Comparison of ENCODE assay signal across 30 cellular contexts in the genomic region with DNA sequence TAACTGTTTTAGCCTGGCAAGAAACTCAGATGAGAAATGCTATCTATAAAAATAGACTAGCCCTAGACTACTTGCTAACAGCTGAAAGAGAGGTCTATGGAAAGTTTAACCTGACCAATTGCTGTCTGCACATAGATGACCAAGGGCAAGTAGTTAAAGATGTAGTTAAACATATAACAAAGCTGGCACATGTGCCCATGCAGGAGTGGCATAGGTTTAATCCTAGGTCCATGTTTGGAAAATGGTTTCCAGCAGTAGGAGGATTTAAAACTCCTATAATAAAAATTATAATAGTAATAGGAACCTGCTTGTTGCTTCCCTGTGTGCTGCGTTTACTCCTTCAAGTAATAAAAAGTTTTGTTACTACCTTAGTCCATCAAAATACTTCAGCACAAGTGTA. TPM values are rescaled to one million over a fixed set of nuclear protein-coding genes. Genes with fewer than 3 reads are reported as not detected.
"Had no signal": no experiment of that assay in that cellular context is flagged by ENCODE, and none has a peak within 500 bp of the region (broad histone marks: within the 10 kb centered on the region; RNA-seq: fewer than 3 reads in every experiment).

No MANE protein-coding gene starts in this region.

- H3K36me3 Mint-ChIP-seq: activated naive CD4-positive, alpha-beta T cell treated with anti-CD3 and anti-CD28 coated beads, Interleukin-2, amount 10 ng/mL, durations not matched to agents 7 days and 5 days; activated naive CD4-positive, alpha-beta T cell treated with anti-CD3 and anti-CD28 coated beads, Interleukin-2, amount 50 U/mL, for 72 hours; activated naive CD8-positive, alpha-beta T cell treated with anti-CD3 and anti-CD28 coated beads, Interleukin-2, amount 10 ng/mL, durations not matched to agents 7 days and 5 days; brain had no signal

- H3K27me3 ChIP-seq: ascending aorta had no signal

- H3K4me3 Mint-ChIP-seq: activated B cell treated with CpG ODN at 0.5 μM for 24 hours; activated CD4-positive, alpha-beta memory T cell treated with anti-CD3 and anti-CD28 coated beads, Interleukin-2, amount 10 ng/mL, durations not matched to agents 7 days and 5 days; activated CD4-positive, alpha-beta T cell treated with anti-CD3 and anti-CD28 coated beads for 36 hours; activated CD4-positive, alpha-beta T cell treated with anti-CD3 and anti-CD28 coated beads, Interleukin-2, amount 10 ng/mL, durations not matched to agents 24 days and 14 days; activated naive CD4-positive, alpha-beta T cell treated with anti-CD3 and anti-CD28 coated beads, Interleukin-2, amount 10 ng/mL, durations not matched to agents 7 days and 5 days; activated naive CD8-positive, alpha-beta T cell treated with anti-CD3 and anti-CD28 coated beads, Interleukin-2, amount 10 ng/mL, durations not matched to agents 7 days and 5 days; activated T-cell treated with anti-CD3 and anti-CD28 coated beads, Interleukin-2, amount 50 U/mL, for 24 hours; activated T-cell treated with anti-CD3 and anti-CD28 coated beads, Interleukin-2, amount 50 U/mL, for 72 hours; brain; endodermal cell; T-helper 17 cell; T-helper 2 cell treated with Interferon-gamma antibody and Interleukin-4, amounts not matched to agents 5 μg/mL and 100 μg/mL, for 36 hours had no signal

- H3K27ac ChIP-seq: ascending aorta, WERI-Rb-1 had no signal

- ATAC-seq: activated CD4-positive, alpha-beta T cell treated with anti-CD3 and anti-CD28 coated beads for 36 hours; activated naive CD4-positive, alpha-beta T cell treated with anti-CD3 and anti-CD28 coated beads, Interleukin-2, amount 50 U/mL, for 72 hours; activated T-cell treated with anti-CD3 and anti-CD28 coated beads, Interleukin-2, amount 50 U/mL, for 72 hours; esophagus mucosa; T-helper 17 cell had no signal

- H3K36me3 ChIP-seq: ascending aorta, WERI-Rb-1 had no signal

- DNase-seq: activated B cell treated with CpG ODN at 0.5 μM for 24 hours; activated CD4-positive, alpha-beta memory T cell treated with anti-CD3 and anti-CD28 coated beads, Interleukin-2, amount 10 ng/mL, durations not matched to agents 7 days and 5 days; activated CD4-positive, alpha-beta T cell treated with anti-CD3 and anti-CD28 coated beads for 36 hours; activated CD4-positive, alpha-beta T cell treated with anti-CD3 and anti-CD28 coated beads, Interleukin-2, amount 10 ng/mL, durations not matched to agents 24 days and 14 days; activated CD4-positive, CD25-positive, alpha-beta regulatory T cell treated with anti-CD3 and anti-CD28 coated beads, Interleukin-2, amount 50 U/mL, for 72 hours; activated CD8-positive, alpha-beta memory T cell treated with anti-CD3 and anti-CD28 coated beads, Interleukin-2, amount 50 U/mL, for 48 hours; activated gamma-delta T cell; activated naive CD4-positive, alpha-beta T cell; activated naive CD4-positive, alpha-beta T cell treated with anti-CD3 and anti-CD28 coated beads, Interleukin-2, amount 10 ng/mL, durations not matched to agents 7 days and 5 days; activated naive CD8-positive, alpha-beta T cell treated with anti-CD3 and anti-CD28 coated beads, Interleukin-2, amount 10 ng/mL, durations not matched to agents 7 days and 5 days; activated T-cell treated with anti-CD3 and anti-CD28 coated beads for 4 hours; activated T-cell treated with anti-CD3 and anti-CD28 coated beads, Interleukin-2, amount 50 U/mL, for 24 hours; activated T-cell treated with anti-CD3 and anti-CD28 coated beads, Interleukin-2, amount 50 U/mL, for 72 hours; caudate nucleus; effector CD8-positive, alpha-beta T cell; endodermal cell; foreskin fibroblast; head of caudate nucleus; T-helper 1 cell; T-helper 17 cell; T1000; WERI-Rb-1 had no signal

- H3K27ac Mint-ChIP-seq: activated B cell treated with CpG ODN at 0.5 μM for 24 hours; activated CD4-positive, alpha-beta memory T cell treated with anti-CD3 and anti-CD28 coated beads, Interleukin-2, amount 10 ng/mL, durations not matched to agents 7 days and 5 days; activated CD4-positive, alpha-beta T cell treated with anti-CD3 and anti-CD28 coated beads for 36 hours; activated CD4-positive, alpha-beta T cell treated with anti-CD3 and anti-CD28 coated beads, Interleukin-2, amount 10 ng/mL, durations not matched to agents 24 days and 14 days; activated naive CD4-positive, alpha-beta T cell treated with anti-CD3 and anti-CD28 coated beads, Interleukin-2, amount 10 ng/mL, durations not matched to agents 7 days and 5 days; activated naive CD4-positive, alpha-beta T cell treated with anti-CD3 and anti-CD28 coated beads, Interleukin-2, amount 50 U/mL, for 72 hours; activated naive CD8-positive, alpha-beta T cell treated with anti-CD3 and anti-CD28 coated beads, Interleukin-2, amount 10 ng/mL, durations not matched to agents 7 days and 5 days; activated T-cell treated with anti-CD3 and anti-CD28 coated beads, Interleukin-2, amount 50 U/mL, for 24 hours; activated T-cell treated with anti-CD3 and anti-CD28 coated beads, Interleukin-2, amount 50 U/mL, for 72 hours; brain; endodermal cell; T-helper 17 cell; T-helper 2 cell treated with Interferon-gamma antibody and Interleukin-4, amounts not matched to agents 5 μg/mL and 100 μg/mL, for 36 hours had no signal

- H3K9me3 ChIP-seq: ascending aorta had no signal

- H3K4me1 Mint-ChIP-seq: activated B cell treated with CpG ODN at 0.5 μM for 24 hours; activated CD4-positive, alpha-beta memory T cell treated with anti-CD3 and anti-CD28 coated beads, Interleukin-2, amount 10 ng/mL, durations not matched to agents 7 days and 5 days; activated CD4-positive, alpha-beta T cell treated with anti-CD3 and anti-CD28 coated beads for 36 hours; activated CD4-positive, alpha-beta T cell treated with anti-CD3 and anti-CD28 coated beads, Interleukin-2, amount 10 ng/mL, durations not matched to agents 24 days and 14 days; activated naive CD4-positive, alpha-beta T cell treated with anti-CD3 and anti-CD28 coated beads, Interleukin-2, amount 10 ng/mL, durations not matched to agents 7 days and 5 days; brain; T-helper 17 cell had no signal

- H3K4me3 ChIP-seq: ascending aorta had no signal

- H3K4me1 ChIP-seq: ascending aorta had no signal

- H3K9me3 Mint-ChIP-seq: activated B cell treated with CpG ODN at 0.5 μM for 24 hours; activated CD4-positive, alpha-beta memory T cell treated with anti-CD3 and anti-CD28 coated beads, Interleukin-2, amount 10 ng/mL, durations not matched to agents 7 days and 5 days; activated CD4-positive, alpha-beta T cell treated with anti-CD3 and anti-CD28 coated beads, Interleukin-2, amount 10 ng/mL, durations not matched to agents 24 days and 14 days; activated naive CD4-positive, alpha-beta T cell treated with anti-CD3 and anti-CD28 coated beads, Interleukin-2, amount 10 ng/mL, durations not matched to agents 7 days and 5 days; activated naive CD4-positive, alpha-beta T cell treated with anti-CD3 and anti-CD28 coated beads, Interleukin-2, amount 50 U/mL, for 72 hours; activated naive CD8-positive, alpha-beta T cell treated with anti-CD3 and anti-CD28 coated beads, Interleukin-2, amount 10 ng/mL, durations not matched to agents 7 days and 5 days; activated T-cell treated with anti-CD3 and anti-CD28 coated beads, Interleukin-2, amount 50 U/mL, for 24 hours; activated T-cell treated with anti-CD3 and anti-CD28 coated beads, Interleukin-2, amount 50 U/mL, for 72 hours; T-helper 2 cell treated with Interferon-gamma antibody and Interleukin-4, amounts not matched to agents 5 μg/mL and 100 μg/mL, for 36 hours had no signal

- H3K27me3 Mint-ChIP-seq: activated CD4-positive, alpha-beta T cell treated with anti-CD3 and anti-CD28 coated beads for 36 hours; activated T-cell treated with anti-CD3 and anti-CD28 coated beads, Interleukin-2, amount 50 U/mL, for 24 hours; brain; T-helper 17 cell had no signal

RNA-seq across cellular contexts. Expression of a gene that starts 51.2 kb away (rescaled TPM):
- total RNA-seq: activated B cell treated with CpG ODN at 0.5 μM for 24 hours; activated CD4-positive, alpha-beta memory T cell treated with anti-CD3 and anti-CD28 coated beads, Interleukin-2, amount 10 ng/mL, durations not matched to agents 7 days and 5 days; activated CD4-positive, alpha-beta T cell treated with anti-CD3 and anti-CD28 coated beads for 36 hours; activated CD4-positive, alpha-beta T cell treated with anti-CD3 and anti-CD28 coated beads, Interleukin-2, amount 10 ng/mL, durations not matched to agents 24 days and 14 days; activated naive CD4-positive, alpha-beta T cell treated with anti-CD3 and anti-CD28 coated beads, Interleukin-2, amount 50 U/mL, for 72 hours; activated naive CD8-positive, alpha-beta T cell treated with anti-CD3 and anti-CD28 coated beads, Interleukin-2, amount 10 ng/mL, durations not matched to agents 7 days and 5 days; activated T-cell treated with anti-CD3 and anti-CD28 coated beads, Interleukin-2, amount 50 U/mL, for 72 hours; ascending aorta; chondrocyte; dermis microvascular lymphatic vessel endothelial cell; frontal cortex; T-helper 17 cell had no signal
